10 cellular contexts compared by ENCODE assay signal in genomic region chr5:157870837-157871834, GRCh38. TPM values are rescaled to one million over a fixed set of nuclear protein-coding genes. Genes with fewer than 3 reads are reported as not detected.
DNase-seq lines count a peak whose midpoint lies in the region; ATAC-seq, FAIRE-seq and TF ChIP-seq lines count a peak whose summit lies in the region.
"Had no signal": no experiment of that assay in that cellular context is flagged by ENCODE, and none has a peak within 500 bp of the region (broad histone marks: within the 10 kb centered on the region; RNA-seq: fewer than 3 reads in every experiment).

No MANE protein-coding gene starts in this region.

- no peaks in the 10 kb centered on the region for H3K9me3 Mint-ChIP-seq in activated T-cell treated with anti-CD3 and anti-CD28 coated beads, Interleukin-2, amount 50 U/mL, for 4 hours
- H3K9me3 Mint-ChIP-seq in stimulated activated memory B cell treated with anti-CD40 and anti-IgM and Interleukin-4, amounts not matched to agents 10 μg/mL and 1 μg/mL and 100 μg/mL, for 72 hours: peaks cover 3% of the 10 kb centered on the region

- H4K5ac ChIP-seq in H1 (ENCODE audit: insufficient read length, low read depth, low read length): no peak overlapping the region

- no peak overlapping the region for H3K4me2 ChIP-seq in H1 (ENCODE audit: insufficient read depth in 1 of 2, low read depth in 2 of 2, low read length in 2 of 2)

- H3K79me1 ChIP-seq in H1 (ENCODE audit: low read depth, low read length): no peaks in the 10 kb centered on the region

- no peak overlapping the region for H3K23ac ChIP-seq in H1 (ENCODE audit: insufficient read length)

- H3K56ac ChIP-seq in H1 (replicated peaks; ENCODE audit: insufficient read length, low read depth, low read length): no peak overlapping the region

- no peak overlapping the region for H2AK5ac ChIP-seq in H1 (ENCODE audit: low read depth, low read length)

- H3K27me3 Mint-ChIP-seq in activated T-cell treated with anti-CD3 and anti-CD28 coated beads, Interleukin-2, amount 50 U/mL, for 4 hours (ENCODE audit: low read depth): no peaks in the 10 kb centered on the region
- no peaks in the 10 kb centered on the region for H3K27me3 Mint-ChIP-seq in stimulated activated memory B cell treated with anti-CD40 and anti-IgM and Interleukin-4, amounts not matched to agents 10 μg/mL and 1 μg/mL and 100 μg/mL, for 72 hours
- H3K27me3 Mint-ChIP-seq in T-helper 17 cell: peaks cover 8% of the 10 kb centered on the region

- peak overlapping the region; percentile 56; the same call in 1 of the 2 replicates for H2BK5ac ChIP-seq in H1 (ENCODE audit: low read depth, low read length)

- peaks cover 13% of the 10 kb centered on the region for H3K4me1 Mint-ChIP-seq in activated T-cell treated with anti-CD3 and anti-CD28 coated beads, Interleukin-2, amount 50 U/mL, for 4 hours (ENCODE audit: low read depth)
- H3K4me1 Mint-ChIP-seq in stimulated activated memory B cell treated with anti-CD40 and anti-IgM and Interleukin-4, amounts not matched to agents 10 μg/mL and 1 μg/mL and 100 μg/mL, for 72 hours: peaks cover 19% of the 10 kb centered on the region
- H3K4me1 Mint-ChIP-seq in T-helper 17 cell: peaks cover 4% of the 10 kb centered on the region

- CTCF ChIA-PET in H1 (lab: Charles Lee; ENCODE audit: partially characterized antibody): interaction anchor here (0.9 to 1.8 kb wide), 3 partner anchors 46 to 124 kb away, joined by 4 to 5 read pairs (median 5); no protein-coding TSS in a partner anchor

- H3K23me2 ChIP-seq in H1 (ENCODE audit: low read depth, low read length): no peaks in the 10 kb centered on the region

- H3K36me3 Mint-ChIP-seq in activated T-cell treated with anti-CD3 and anti-CD28 coated beads, Interleukin-2, amount 50 U/mL, for 4 hours (ENCODE audit: insufficient read depth): no peaks in the 10 kb centered on the region
- no peaks in the 10 kb centered on the region for H3K36me3 Mint-ChIP-seq in stimulated activated memory B cell treated with anti-CD40 and anti-IgM and Interleukin-4, amounts not matched to agents 10 μg/mL and 1 μg/mL and 100 μg/mL, for 72 hours
- no peaks in the 10 kb centered on the region for H3K36me3 Mint-ChIP-seq in T-helper 17 cell (ENCODE audit: low read depth)
- H3K36me3 Mint-ChIP-seq: CD8-positive, alpha-beta T cell had no signal

- H3K27me3 ChIP-seq in H1 (replicated peaks in 1 of 4; ENCODE audit: control insufficient read depth in 3 of 4, extremely low read depth in 1 of 4, insufficient read depth in 3 of 4, low read length in 3 of 4): no peaks in the 10 kb centered on the region
- no peaks in the 10 kb centered on the region for H3K27me3 ChIP-seq in ovary

- H2BK120ac ChIP-seq in H1 (replicated peaks; ENCODE audit: low read depth, low read length): no peak overlapping the region

- H3K36me3 ChIP-seq in H1 (ENCODE audit: control insufficient read depth in 2 of 4, insufficient read depth in 4 of 4, low read length in 3 of 4) (no peaks in the 10 kb centered on the region), ovary (no peaks in the 10 kb centered on the region)

- H3K79me2 ChIP-seq in H1 (ENCODE audit: control insufficient read depth in 1 of 2, insufficient read depth in 2 of 2, low read length in 2 of 2): no peaks in the 10 kb centered on the region

- H3K9me3 ChIP-seq in H1 (ENCODE audit: insufficient read depth in 2 of 2, low read depth in 1 of 2, low read length in 1 of 2): peaks cover 0 to 3% of the 10 kb centered on the region in 2 experiments; a peak in 1 of 4 replicates
- H3K9me3 ChIP-seq in T-helper 17 cell (ENCODE audit: control insufficient read depth, low read length, poor library complexity, severe bottlenecking): no peaks in the 10 kb centered on the region
- H3K9me3 ChIP-seq in ovary: no peaks in the 10 kb centered on the region

- H3K4me3 Mint-ChIP-seq in activated T-cell treated with anti-CD3 and anti-CD28 coated beads, Interleukin-2, amount 50 U/mL, for 4 hours: no peak overlapping the region
- peak overlapping the region; percentile 15 for H3K4me3 Mint-ChIP-seq in stimulated activated memory B cell treated with anti-CD40 and anti-IgM and Interleukin-4, amounts not matched to agents 10 μg/mL and 1 μg/mL and 100 μg/mL, for 72 hours
- no peak overlapping the region for H3K4me3 Mint-ChIP-seq in T-helper 17 cell
- H3K4me3 Mint-ChIP-seq: CD8-positive, alpha-beta T cell; T-helper 1 cell treated with Interleukin-12 subunit alpha and Interleukin-12 subunit beta and Interleukin-4 antibody, amounts not matched to agents 30 μg/mL and 1 μg/mL, for 36 hours had no signal

- TF ChIP-seq POLR2A in H1 (IDR thresholded peaks at IDR 0.05; ENCODE audit: control extremely low read depth in 1 of 2, low read depth in 2 of 2, low read length in 2 of 2) (no peak), ovary (IDR thresholded peaks at IDR 0.05) (no peak)

- H3K27ac Mint-ChIP-seq in stimulated activated memory B cell treated with anti-CD40 and anti-IgM and Interleukin-4, amounts not matched to agents 10 μg/mL and 1 μg/mL and 100 μg/mL, for 72 hours: peak overlapping the region; percentile 84
- no peak overlapping the region for H3K27ac Mint-ChIP-seq in T-helper 17 cell
- H3K27ac Mint-ChIP-seq: CD8-positive, alpha-beta T cell; T-helper 1 cell treated with Interleukin-12 subunit alpha and Interleukin-12 subunit beta and Interleukin-4 antibody, amounts not matched to agents 30 μg/mL and 1 μg/mL, for 36 hours had no signal

- no peak overlapping the region for H3K9ac ChIP-seq in H1 (replicated peaks in 1 of 4; ENCODE audit: extremely low read depth in 1 of 4, low read depth in 3 of 4, low read length in 3 of 4)

- no peak overlapping the region for H4K91ac ChIP-seq in H1 (replicated peaks; ENCODE audit: insufficient read length, low read length)

- TF ChIP-seq CTCF in H1 (IDR thresholded peaks at IDR 0.05; ENCODE audit: control extremely low read depth in 1 of 3, insufficient read depth in 1 of 3, low read depth in 1 of 3, low read length in 3 of 3) (no peak), ovary (IDR thresholded peaks at IDR 0.05) (no peak), D721Med (IDR thresholded peaks at IDR 0.05; ENCODE audit: insufficient read depth, missing control alignments) (no peak)

- H4K8ac ChIP-seq in H1 (ENCODE audit: extremely low read depth, insufficient read depth, low read length): no peak overlapping the region

- H3K27ac ChIP-seq in H1 (ENCODE audit: low read depth, low read length) (no peak overlapping the region), ovary (no peak overlapping the region)

- FAIRE-seq in H1 (lab: Jason Lieb, UNC) (no peak), D721Med (lab: Jason Lieb, UNC) (no peak)

- no peak overlapping the region for H2BK20ac ChIP-seq in H1 (ENCODE audit: low read length)

- POLR2A ChIA-PET in H1 (lab: Charles Lee; ENCODE audit: partially characterized antibody): interaction anchor here (0.5 kb wide), 1 partner anchor 9 kb away, joined by 4 read pairs; no protein-coding TSS in a partner anchor

- H3K14ac ChIP-seq in H1 (ENCODE audit: insufficient read length): no peak overlapping the region

- H2AFZ ChIP-seq in H1 (ENCODE audit: low read length): 0 out of 2 replicates have a peak overlapping the region, but pooled peaks have one; percentile 11

- no peak for TF ChIP-seq EP300 in H1 (IDR thresholded peaks at IDR 0.05; ENCODE audit: borderline replicate concordance in 1 of 2, low read depth in 2 of 2, low read length in 2 of 2)
- no peak for TF ChIP-seq EP300 in ovary (IDR thresholded peaks at IDR 0.05)

- DNase-seq in activated T-cell treated with anti-CD3 and anti-CD28 coated beads, Interleukin-2, amount 50 U/mL, for 4 hours: no peak
- no peak for DNase-seq in activated T-cell treated with anti-CD3 and anti-CD28 coated beads, Interleukin-2, amount 50 U/mL, for 1 hour
- DNase-seq in NCI-H226: peak; percentile 86
- no peak for DNase-seq in H1 (ENCODE audit: low read depth in 1 of 2, low spot score in 2 of 2)
- no peak for DNase-seq in T-helper 17 cell
- DNase-seq in ovary: no peak
- no peak for DNase-seq in D721Med (ENCODE audit: insufficient read length, low spot score)
- DNase-seq: CD8-positive, alpha-beta T cell had no signal

- WGBS in H1 (ENCODE audit: extremely low coverage in 1 of 2, insufficient coverage in 1 of 2, insufficient read length in 1 of 2, insufficient replicate concordance in 2 of 2, low coverage in 1 of 2, low lambda C conversion rate in 2 of 2, missing lambda C conversion rate in 1 of 2), 2 experiments: 78% methylated on average over 7 of the region's 7 CpGs; no CpG with 5 or more reads in 1 of the 2 experiments
- WGBS in ovary, 3 donors: 59 to 65% (median 62%) methylated on average over 7 of the region's 7 CpGs

- no peak for TF ChIP-seq RAD21 in H1 (IDR thresholded peaks at IDR 0.05 in 1 of 2, conservative IDR thresholded peaks at IDR 0.05 in 1 of 2; ENCODE audit: low read depth in 2 of 2, low read length in 2 of 2)

- H3K4ac ChIP-seq in H1 (replicated peaks; ENCODE audit: insufficient read length, low read depth, low read length): no peak overlapping the region

- H4K20me1 ChIP-seq in H1 (replicated peaks in 1 of 2; ENCODE audit: control insufficient read depth in 1 of 2, insufficient read depth in 2 of 2, low read length in 2 of 2): no peaks in the 10 kb centered on the region

- no peak overlapping the region for H2BK15ac ChIP-seq in H1 (ENCODE audit: low read length)

- H2BK12ac ChIP-seq in H1 (ENCODE audit: low read depth, low read length): 0 out of 2 replicates have a peak overlapping the region, but pooled peaks have one; percentile 60

- H3K18ac ChIP-seq in H1 (ENCODE audit: extremely low read depth, low read length): no peak overlapping the region

- H3K4me3 ChIP-seq in H1 (ENCODE audit: extremely low read depth in 1 of 4, insufficient read depth in 2 of 4, low read depth in 3 of 4, low read length in 4 of 4) (no peak overlapping the region), ovary (no peak overlapping the region)

- peak; percentile 71 to 76 for ATAC-seq in activated T-cell treated with anti-CD3 and anti-CD28 coated beads, Interleukin-2, amount 50 U/mL, for 4 hours
- peak; percentile 63 for ATAC-seq in stimulated activated memory B cell treated with anti-CD40 and anti-IgM and Interleukin-4, amounts not matched to agents 10 μg/mL and 1 μg/mL and 100 μg/mL, for 72 hours
- no peak for ATAC-seq in T-helper 17 cell
- ATAC-seq: CD8-positive, alpha-beta T cell had no signal

- H3K4me1 ChIP-seq in H1 (replicated peaks in 1 of 4; ENCODE audit: control insufficient read depth in 3 of 4, insufficient read depth in 4 of 4, low read length in 3 of 4): peaks cover 0 to 2% (median 0%) of the 10 kb centered on the region in 4 experiments; a peak in 1 of 7 replicates
- H3K4me1 ChIP-seq in ovary (ENCODE audit: insufficient read depth): no peaks in the 10 kb centered on the region

- intact Hi-C loops in ovary (cut with DNase I): loop anchor here in 1 of 4 donors (1.0 kb wide), 1 partner anchor 16 kb away; no protein-coding TSS in a partner anchor

RNA-seq across cellular contexts. Expression of gene CLINT1, which starts 12.2 kb away (rescaled TPM):
- 10 to 100 TPM; 90.0 to 99.1 (median 92.5) TPM for total RNA-seq in activated T-cell treated with anti-CD3 and anti-CD28 coated beads, Interleukin-2, amount 50 U/mL, for 4 hours
- 84.7 and 85.9 TPM in 2 replicates for total RNA-seq in H1 (2021; fragmentation: NEBNext Ultra II Directional; extraction: Animal tissue kit (Norgen Biotek cat#: 25700))
- polyA plus RNA-seq in H1 (2011; rRNA removed) (121 and 140 TPM in 2 replicates), ovary (10 to 100 TPM; 27.4 to 52.6 TPM)
- 113 TPM for polyA plus RNA-seq in H1 (2011; cell fraction: cytosol; rRNA removed)
- polyA plus RNA-seq in H1 (2011; cell fraction: nucleus; rRNA removed): 184 TPM
- 63.2 to 84.1 TPM (median 78.8 TPM) in 4 replicates for polyA plus RNA-seq in H1 (2012, experiment 1 of 2)
- 4.8 TPM for polyA plus RNA-seq in H1 (2012, experiment 2 of 2)
- 61.4 TPM for polyA plus RNA-seq in H1 (2013, experiment 1 of 2)
- polyA plus RNA-seq in H1 (2013, experiment 2 of 2): 59.7 TPM
- polyA minus RNA-seq in H1 (2011; rRNA and poly(A)+ RNA removed): 291 and 319 TPM in 2 replicates
- polyA minus RNA-seq in H1 (2011; cell fraction: cytosol; rRNA and poly(A)+ RNA removed): 78.7 TPM
- polyA minus RNA-seq in H1 (2011; cell fraction: nucleus; rRNA and poly(A)+ RNA removed): 111 TPM
- total RNA-seq in T-helper 17 cell (100 to 1,000 TPM in 1 of 2 donors, 10 to 100 TPM in 1; 92.7 to 102 TPM), ovary (10 to 100 TPM; 40.5 to 67.8 (median 50.3) TPM)
